In genomic region chr1:9331558-9332346, GRCh38 we compare ENCODE assay signal across 1 cellular context.
TF ChIP-seq lines count a peak whose summit lies in the region.

No MANE protein-coding gene starts in this region.

TF ChIP-seq in HCT116, 20 proteins besides CTCF, POLR2A, EP300 and RAD21 (continued from another document):
- TF ChIP-seq, protein P1, sequence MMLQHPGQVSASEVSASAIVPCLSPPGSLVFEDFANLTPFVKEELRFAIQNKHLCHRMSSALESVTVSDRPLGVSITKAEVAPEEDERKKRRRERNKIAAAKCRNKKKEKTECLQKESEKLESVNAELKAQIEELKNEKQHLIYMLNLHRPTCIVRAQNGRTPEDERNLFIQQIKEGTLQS (IDR thresholded peaks at IDR 0.05), result no peak
- TF ChIP-seq EZH2phosphoT487 (IDR thresholded peaks at IDR 0.05; ENCODE audit: borderline replicate concordance) (no peak), CEBPB (IDR thresholded peaks at IDR 0.05; ENCODE audit: low read depth) (no peak), POLR2AphosphoS5 (IDR thresholded peaks at IDR 0.05; ENCODE audit: low read depth, low read length) (no peak), REST (IDR thresholded peaks at IDR 0.05; ENCODE audit: low read depth) (no peak)
- TF ChIP-seq, protein P2, sequence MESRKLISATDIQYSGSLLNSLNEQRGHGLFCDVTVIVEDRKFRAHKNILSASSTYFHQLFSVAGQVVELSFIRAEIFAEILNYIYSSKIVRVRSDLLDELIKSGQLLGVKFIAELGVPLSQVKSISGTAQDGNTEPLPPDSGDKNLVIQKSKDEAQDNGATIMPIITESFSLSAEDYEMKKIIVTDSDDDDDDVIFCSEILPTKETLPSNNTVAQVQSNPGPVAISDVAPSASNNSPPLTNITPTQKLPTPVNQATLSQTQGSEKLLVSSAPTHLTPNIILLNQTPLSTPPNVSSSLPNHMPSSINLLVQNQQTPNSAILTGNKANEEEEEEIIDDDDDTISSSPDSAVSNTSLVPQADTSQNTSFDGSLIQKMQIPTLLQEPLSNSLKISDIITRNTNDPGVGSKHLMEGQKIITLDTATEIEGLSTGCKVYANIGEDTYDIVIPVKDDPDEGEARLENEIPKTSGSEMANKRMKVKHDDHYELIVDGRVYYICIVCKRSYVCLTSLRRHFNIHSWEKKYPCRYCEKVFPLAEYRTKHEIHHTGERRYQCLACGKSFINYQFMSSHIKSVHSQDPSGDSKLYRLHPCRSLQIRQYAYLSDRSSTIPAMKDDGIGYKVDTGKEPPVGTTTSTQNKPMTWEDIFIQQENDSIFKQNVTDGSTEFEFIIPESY (IDR thresholded peaks at IDR 0.05; ENCODE audit: extremely low read depth, insufficient replicate concordance, low read length), result no peak
TF ChIP-seq in HCT116: peak in this region for 0.
